In the genomic region with DNA sequence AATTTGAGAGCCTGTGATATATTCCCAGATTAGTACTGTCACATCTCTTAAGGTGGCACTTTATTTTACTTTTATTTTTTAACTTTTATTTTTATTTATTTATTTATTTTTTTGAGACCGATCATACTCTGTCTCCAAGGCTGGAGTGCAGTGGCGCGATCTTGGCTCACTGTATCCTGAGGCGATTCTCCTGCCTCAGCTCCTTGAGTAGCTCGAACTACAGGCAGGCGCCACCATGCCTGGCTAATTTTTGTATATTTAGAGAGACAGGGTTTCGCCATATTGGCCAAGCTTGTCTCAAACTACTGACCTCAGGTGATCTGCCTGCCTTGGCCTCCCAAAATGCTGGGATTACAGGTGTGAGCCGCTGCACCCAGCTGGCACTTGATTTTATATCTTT, we compare ENCODE assay signal across 19 cellular contexts.
"Had no signal": no experiment of that assay in that cellular context is flagged by ENCODE, and none has a peak within 500 bp of the region (broad histone marks: within the 10 kb centered on the region; RNA-seq: fewer than 3 reads in every experiment).

No MANE protein-coding gene starts in this region.

- H3K9me3 ChIP-seq: lower lobe of right lung, ovary, right lobe of liver, testis, upper lobe of right lung had no signal

- H3K4me1 ChIP-seq: right lobe of liver, testis, upper lobe of right lung had no signal

- H3K4me2 ChIP-seq: neural progenitor cell had no signal

- H3K27ac ChIP-seq: dorsolateral prefrontal cortex, epithelial cell of prostate, lower lobe of right lung, neural progenitor cell, ovary, right lobe of liver, testis, upper lobe of right lung had no signal

- H3K9me3 Mint-ChIP-seq: neural progenitor cell had no signal

- H3K9ac ChIP-seq: neural progenitor cell had no signal

- H2AFZ ChIP-seq: neural progenitor cell had no signal

- ATAC-seq: left colon; right lobe of liver; stimulated activated memory B cell treated with anti-CD40 and anti-IgM and Interleukin-4, amounts not matched to agents 10 μg/mL and 1 μg/mL and 100 μg/mL, for 72 hours; T-helper 17 cell; upper lobe of right lung had no signal

- H3K27me3 ChIP-seq: dorsolateral prefrontal cortex, neural progenitor cell, ovary, right lobe of liver, testis, upper lobe of right lung had no signal

- H3K4me3 ChIP-seq: dorsolateral prefrontal cortex, lower lobe of right lung, neural progenitor cell, ovary, right lobe of liver, testis, upper lobe of right lung had no signal

- DNase-seq: activated CD4-positive, alpha-beta T cell treated with anti-CD3 and anti-CD28 coated beads, Interleukin-2, amount 50 U/mL, for 4 hours; activated T-cell treated with anti-CD3 and anti-CD28 coated beads for 4 hours; dorsolateral prefrontal cortex; foreskin fibroblast; left colon; lower lobe of right lung; midbrain; ovary; right lobe of liver; small intestine; stimulated activated CD4-positive, alpha-beta T cell treated with anti-CD3 and anti-CD28 coated beads, Interleukin-4, amount 100 ng/mL, for 4 hours; T-helper 17 cell; testis; upper lobe of right lung had no signal

- H3K36me3 ChIP-seq: lower lobe of right lung, neural progenitor cell, ovary, right lobe of liver, upper lobe of right lung had no signal

- H3K27ac Mint-ChIP-seq: activated naive CD8-positive, alpha-beta T cell; stimulated activated memory B cell treated with anti-CD40 and anti-IgM and Interleukin-4, amounts not matched to agents 10 μg/mL and 1 μg/mL and 100 μg/mL, for 72 hours; T-helper 17 cell had no signal

- FAIRE-seq: colon, small intestine had no signal

- H3K4me3 Mint-ChIP-seq: activated naive CD8-positive, alpha-beta T cell; neural progenitor cell; stimulated activated memory B cell treated with anti-CD40 and anti-IgM and Interleukin-4, amounts not matched to agents 10 μg/mL and 1 μg/mL and 100 μg/mL, for 72 hours; T-helper 17 cell had no signal

- H3K4me1 Mint-ChIP-seq: stimulated activated memory B cell treated with anti-CD40 and anti-IgM and Interleukin-4, amounts not matched to agents 10 μg/mL and 1 μg/mL and 100 μg/mL, for 72 hours; T-helper 17 cell had no signal

- H3K36me3 Mint-ChIP-seq: activated naive CD8-positive, alpha-beta T cell; stimulated activated memory B cell treated with anti-CD40 and anti-IgM and Interleukin-4, amounts not matched to agents 10 μg/mL and 1 μg/mL and 100 μg/mL, for 72 hours had no signal

- H3K27me3 Mint-ChIP-seq: activated naive CD8-positive, alpha-beta T cell; stimulated activated memory B cell treated with anti-CD40 and anti-IgM and Interleukin-4, amounts not matched to agents 10 μg/mL and 1 μg/mL and 100 μg/mL, for 72 hours; T-helper 17 cell had no signal
